18 cellular contexts compared by ENCODE assay signal in genomic region chr6:137787016-137787415, GRCh38.
"Had no signal": no experiment of that assay in that cellular context is flagged by ENCODE, and none has a peak within 500 bp of the region (broad histone marks: within the 10 kb centered on the region; RNA-seq: fewer than 3 reads in every experiment).

No MANE protein-coding gene starts in this region.

- H3K36me3 ChIP-seq: gastroesophageal sphincter, left ventricle myocardium inferior, lower lobe of right lung, pancreas, stomach, thoracic aorta, transverse colon had no signal

- H3K27me3 ChIP-seq: gastroesophageal sphincter, pancreas, stomach, transverse colon had no signal

- H3K4me1 ChIP-seq: pancreas had no signal

- H3K4me3 ChIP-seq: gastroesophageal sphincter, left ventricle myocardium inferior, lower lobe of right lung, pancreas, stomach, thoracic aorta, transverse colon had no signal

- ATAC-seq: gastroesophageal sphincter, left cardiac atrium, lower lobe of right lung, natural killer cell, pancreas, right cardiac atrium had no signal

- H3K9me3 ChIP-seq: gastroesophageal sphincter, left ventricle myocardium inferior, lower lobe of right lung, pancreas, stomach, thoracic aorta, transverse colon had no signal

- DNase-seq: dermis blood vessel endothelial cell; endodermal cell; erythroblast; kidney; left cardiac atrium; left ventricle myocardium inferior; lower lobe of right lung; natural killer cell; pancreas; right cardiac atrium; small intestine; stimulated activated CD4-positive, alpha-beta T cell treated with anti-CD3 and anti-CD28 coated beads, Interleukin-12 subunit alpha, Interleukin-12 subunit beta, amount 100 ng/mL, for 4 hours; stimulated activated naive CD4-positive, alpha-beta T cell; stomach; substantia nigra; transverse colon had no signal
